8 cellular contexts compared by ENCODE assay signal in genomic region chrX:40154229-40154852, GRCh38. TPM values are rescaled to one million over a fixed set of nuclear protein-coding genes. Genes with fewer than 3 reads are reported as not detected.
DNase-seq lines count a peak whose midpoint lies in the region; ATAC-seq and TF ChIP-seq lines count a peak whose summit lies in the region.

No MANE protein-coding gene starts in this region.

- no peaks in the 10 kb centered on the region for H3K9me3 ChIP-seq in thoracic aorta

- no peaks in the 10 kb centered on the region for H3K9me3 Mint-ChIP-seq in activated T-cell treated with anti-CD3 and anti-CD28 coated beads, Interleukin-2, amount 50 U/mL, for 72 hours

- H3K36me3 ChIP-seq in brain microvascular endothelial cell (replicated peaks) (no peaks in the 10 kb centered on the region), thoracic aorta (no peaks in the 10 kb centered on the region)

- no peak for TF ChIP-seq CTCF in brain microvascular endothelial cell (IDR thresholded peaks at IDR 0.05; ENCODE audit: low read depth, low read length, missing control alignments)
- no peak for TF ChIP-seq CTCF in thoracic aorta (IDR thresholded peaks at IDR 0.05)

- peaks cover 23% of the 10 kb centered on the region for H3K4me1 Mint-ChIP-seq in activated T-cell treated with anti-CD3 and anti-CD28 coated beads, Interleukin-2, amount 50 U/mL, for 72 hours (ENCODE audit: low read depth)

- H3K4me3 ChIP-seq in brain microvascular endothelial cell (ENCODE audit: low read depth, low read length) (peak overlapping the region; percentile 46), thoracic aorta (peak overlapping the region; percentile 74)

- in situ Hi-C loops in brain microvascular endothelial cell (cut with HindIII; ENCODE audit: low pct_ligation_motif_present, low sequenced_read_pairs), result no loop called here

- H3K27ac Mint-ChIP-seq in activated T-cell treated with anti-CD3 and anti-CD28 coated beads, Interleukin-2, amount 50 U/mL, for 72 hours, result no peak overlapping the region

- DNase-seq in activated T-cell treated with anti-CD3 and anti-CD28 coated beads, Interleukin-2, amount 50 U/mL, for 72 hours, result no peak
- DNase-seq in activated T-cell treated with anti-CD3 and anti-CD28 coated beads, Interleukin-2, amount 50 U/mL, for 48 hours, result no peak
- DNase-seq in NCI-H524 treated with DMSO at 0.1 percent for 48 hours (lab: John Stamatoyannopoulos, UW), result peak; percentile 69
- no peak for DNase-seq in brain microvascular endothelial cell
- no peak for DNase-seq in thoracic aorta (ENCODE audit: low spot score)
- DNase-seq in kidney glomerular epithelial cell (lab: John Stamatoyannopoulos, UW), result no peak
- DNase-seq in dermis blood vessel endothelial cell, result no peak

- no peak overlapping the region for H3K27ac ChIP-seq in brain microvascular endothelial cell
- H3K27ac ChIP-seq in layer of hippocampus (ENCODE audit: low read depth, low read length), result peak overlapping the region; percentile 46
- peak overlapping the region in 1 of 2 donors; percentile 17 for H3K27ac ChIP-seq in thoracic aorta

- peak overlapping the region; percentile 84 for H3K4me3 Mint-ChIP-seq in activated T-cell treated with anti-CD3 and anti-CD28 coated beads, Interleukin-2, amount 50 U/mL, for 72 hours

- no peaks in the 10 kb centered on the region for H3K27me3 ChIP-seq in brain microvascular endothelial cell (replicated peaks)
- no peaks in the 10 kb centered on the region for H3K27me3 ChIP-seq in layer of hippocampus (ENCODE audit: control insufficient read depth, insufficient read depth, low read length)
- no peaks in the 10 kb centered on the region for H3K27me3 ChIP-seq in thoracic aorta (replicated peaks; ENCODE audit: insufficient read depth)

- H3K36me3 Mint-ChIP-seq in activated T-cell treated with anti-CD3 and anti-CD28 coated beads, Interleukin-2, amount 50 U/mL, for 72 hours (ENCODE audit: insufficient read depth in 2 of 2), result no peaks in the 10 kb centered on the region

- no peaks in the 10 kb centered on the region for H3K4me1 ChIP-seq in thoracic aorta (ENCODE audit: control insufficient read depth in 1 of 2, low read depth in 2 of 2)

- peak in 1 of 2 donors; percentile 9 for ATAC-seq in activated T-cell treated with anti-CD3 and anti-CD28 coated beads, Interleukin-2, amount 50 U/mL, for 72 hours (replicated peaks in 1 of 2)
- ATAC-seq in thoracic aorta (ENCODE audit: insufficient number of reproducible peaks, low FRiP score, low read depth), result peak; percentile 44

- peaks cover 24% of the 10 kb centered on the region for H3K27me3 Mint-ChIP-seq in activated T-cell treated with anti-CD3 and anti-CD28 coated beads, Interleukin-2, amount 50 U/mL, for 72 hours (ENCODE audit: low read depth)

RNA-seq across cellular contexts. Expression of gene BCOR, which starts 56.6 kb away (rescaled TPM):
- total RNA-seq in activated T-cell treated with anti-CD3 and anti-CD28 coated beads, Interleukin-2, amount 50 U/mL, for 72 hours, result 10 to 100 TPM; 53.5 to 65.5 TPM
- total RNA-seq in thoracic aorta (10 to 100 TPM; 28.6 to 30.7 TPM), dermis blood vessel endothelial cell (8.8 and 31.6 TPM in 2 replicates)
